In genomic region chrX:2391869-2392606, GRCh38 we compare ENCODE assay signal across 12 cellular contexts.
DNase-seq lines count a peak whose midpoint lies in the region; ATAC-seq, FAIRE-seq and TF ChIP-seq lines count a peak whose summit lies in the region.
"Had no signal": no experiment of that assay in that cellular context is flagged by ENCODE, and none has a peak within 500 bp of the region (broad histone marks: within the 10 kb centered on the region; RNA-seq: fewer than 3 reads in every experiment).

No MANE protein-coding gene starts in this region.

- peaks cover 4% of the 10 kb centered on the region for H3K27me3 Mint-ChIP-seq in GM23338 (ENCODE audit: insufficient read depth, low read depth, poor library complexity)

- H3K4me3 Mint-ChIP-seq in GM23338: no peak overlapping the region

- H3K4me2 ChIP-seq in GM23338: no peak overlapping the region

- no peaks in the 10 kb centered on the region for H3F3A ChIP-seq in GM23338 (replicated peaks; ENCODE audit: low read depth)

- FAIRE-seq in pancreas (lab: Jason Lieb, UNC): no peak

- H3K27ac Mint-ChIP-seq in GM23338: peak overlapping the region; percentile 48; the same call in 1 of the 2 replicates

- H3K36me3 ChIP-seq in GM23338 (ENCODE audit: insufficient read depth) (peaks cover 12% of the 10 kb centered on the region), RWPE2 (ENCODE audit: low read depth) (no peaks in the 10 kb centered on the region), pancreas (peaks cover 0 to 5% (median 0%) of the 10 kb centered on the region in 3 donors)

- 81 to 85% methylated on average over 15 of the region's 15 CpGs for WGBS in pancreas, 2 donors

- H3K9me3 Mint-ChIP-seq in GM23338: peaks cover 25% of the 10 kb centered on the region

- H3K36me3 Mint-ChIP-seq in GM23338 (ENCODE audit: low read depth): peaks cover 57% of the 10 kb centered on the region

- no peak overlapping the region for H2AFZ ChIP-seq in GM23338
- H2AFZ ChIP-seq: parathyroid adenoma had no signal

- no peaks in the 10 kb centered on the region; the same call in none of the 3 replicates for H3K4me1 Mint-ChIP-seq in GM23338

- DNase-seq in GM23338 (ENCODE audit: low spot score) (peak; percentile 85), RWPE2 (ENCODE audit: low spot score) (peak; percentile 95), fibroblast of mammary gland (ENCODE audit: low read depth) (peak; percentile 80), pancreas (no peak), hippocampal formation (lab: John Stamatoyannopoulos, UW) (no peak), DMS 273 (lab: John Stamatoyannopoulos, UW; ENCODE audit: unreplicated experiment) (no peak), NCI-H187 treated with DMSO at 0.1 percent for 48 hours (lab: John Stamatoyannopoulos, UW) (no peak), left colon (no peak)
- DNase-seq: central memory CD4-positive, alpha-beta T cell; NCI-H446 treated with DMSO at 0.1 percent for 48 hours; SW 1271 had no signal

- peak; percentile 59 for ATAC-seq in GM23338
- peak; percentile 98 for ATAC-seq in RWPE2 (ENCODE audit: low read depth)
- peak in 3 of 4 donors; percentile 30 to 50 (median 44) for ATAC-seq in pancreas
- ATAC-seq in left colon: no peak

- no peaks in the 10 kb centered on the region for H3K9me3 ChIP-seq in RWPE2 (ENCODE audit: severe bottlenecking)
- no peaks in the 10 kb centered on the region for H3K9me3 ChIP-seq in pancreas

- intact Hi-C loops in pancreas (cut with DNase I) (no loop called here), left colon (cut with DNase I, micrococcal nuclease) (no loop called here)

- H3K4me3 ChIP-seq in GM23338 (no peak overlapping the region), RWPE2 (ENCODE audit: severe bottlenecking) (no peak overlapping the region), fibroblast of mammary gland (ENCODE audit: control insufficient read depth, low read depth, low read length) (no peak overlapping the region), pancreas (no peak overlapping the region)

- peaks cover 1% of the 10 kb centered on the region for H3K79me2 ChIP-seq in GM23338 (replicated peaks; ENCODE audit: insufficient read depth)
- H3K79me2 ChIP-seq: parathyroid adenoma had no signal

- H3K4me1 ChIP-seq in GM23338 (ENCODE audit: insufficient read depth) (0 out of 2 replicates have a peak, but pooled peaks cover 3% of the 10 kb centered on the region), RWPE2 (ENCODE audit: insufficient read depth, poor library complexity, severe bottlenecking) (peaks cover 12% of the 10 kb centered on the region), pancreas (peaks cover 0 to 8% (median 5%) of the 10 kb centered on the region in 3 donors)
- H3K4me1 ChIP-seq: parathyroid adenoma had no signal

- H4K20me1 ChIP-seq in GM23338 (replicated peaks; ENCODE audit: insufficient read depth): no peaks in the 10 kb centered on the region; the same call in 1 of the 2 replicates

- no peaks in the 10 kb centered on the region for H3K9me2 ChIP-seq in GM23338 (ENCODE audit: insufficient read depth)

- TF ChIP-seq CTCF in GM23338 (conservative IDR thresholded peaks at IDR 0.05; ENCODE audit: low read depth in 2 of 2): no peak; a peak in 1 of 4 replicates
- TF ChIP-seq CTCF in RWPE2 (IDR thresholded peaks at IDR 0.05; ENCODE audit: poor library complexity, severe bottlenecking): peak; percentile 54
- TF ChIP-seq CTCF in fibroblast of mammary gland (conservative IDR thresholded peaks at IDR 0.05; ENCODE audit: control insufficient read depth, insufficient read depth, low read depth, low read length): no peak
- TF ChIP-seq CTCF in pancreas (IDR thresholded peaks at IDR 0.05): no peak

- no peaks in the 10 kb centered on the region for H3K27me3 ChIP-seq in GM23338 (ENCODE audit: insufficient read depth)
- H3K27me3 ChIP-seq in RWPE2 (ENCODE audit: insufficient read depth, poor library complexity, severe bottlenecking): no peaks in the 10 kb centered on the region
- no peaks in the 10 kb centered on the region for H3K27me3 ChIP-seq in pancreas

- H3K27ac ChIP-seq in GM23338 (ENCODE audit: low read depth) (no peak overlapping the region), RWPE2 (ENCODE audit: poor library complexity, severe bottlenecking) (peak overlapping the region; percentile 56), pancreas (no peak overlapping the region)
- H3K27ac ChIP-seq: parathyroid adenoma had no signal

TF ChIP-seq in GM23338, 12 proteins besides CTCF, POLR2A, EP300 and RAD21 (continues in another document):
- no peak for TF ChIP-seq CREB1 (CRISPR knock-in tag; IDR thresholded peaks at IDR 0.05; ENCODE audit: low read depth)
- TF ChIP-seq, protein P1, sequence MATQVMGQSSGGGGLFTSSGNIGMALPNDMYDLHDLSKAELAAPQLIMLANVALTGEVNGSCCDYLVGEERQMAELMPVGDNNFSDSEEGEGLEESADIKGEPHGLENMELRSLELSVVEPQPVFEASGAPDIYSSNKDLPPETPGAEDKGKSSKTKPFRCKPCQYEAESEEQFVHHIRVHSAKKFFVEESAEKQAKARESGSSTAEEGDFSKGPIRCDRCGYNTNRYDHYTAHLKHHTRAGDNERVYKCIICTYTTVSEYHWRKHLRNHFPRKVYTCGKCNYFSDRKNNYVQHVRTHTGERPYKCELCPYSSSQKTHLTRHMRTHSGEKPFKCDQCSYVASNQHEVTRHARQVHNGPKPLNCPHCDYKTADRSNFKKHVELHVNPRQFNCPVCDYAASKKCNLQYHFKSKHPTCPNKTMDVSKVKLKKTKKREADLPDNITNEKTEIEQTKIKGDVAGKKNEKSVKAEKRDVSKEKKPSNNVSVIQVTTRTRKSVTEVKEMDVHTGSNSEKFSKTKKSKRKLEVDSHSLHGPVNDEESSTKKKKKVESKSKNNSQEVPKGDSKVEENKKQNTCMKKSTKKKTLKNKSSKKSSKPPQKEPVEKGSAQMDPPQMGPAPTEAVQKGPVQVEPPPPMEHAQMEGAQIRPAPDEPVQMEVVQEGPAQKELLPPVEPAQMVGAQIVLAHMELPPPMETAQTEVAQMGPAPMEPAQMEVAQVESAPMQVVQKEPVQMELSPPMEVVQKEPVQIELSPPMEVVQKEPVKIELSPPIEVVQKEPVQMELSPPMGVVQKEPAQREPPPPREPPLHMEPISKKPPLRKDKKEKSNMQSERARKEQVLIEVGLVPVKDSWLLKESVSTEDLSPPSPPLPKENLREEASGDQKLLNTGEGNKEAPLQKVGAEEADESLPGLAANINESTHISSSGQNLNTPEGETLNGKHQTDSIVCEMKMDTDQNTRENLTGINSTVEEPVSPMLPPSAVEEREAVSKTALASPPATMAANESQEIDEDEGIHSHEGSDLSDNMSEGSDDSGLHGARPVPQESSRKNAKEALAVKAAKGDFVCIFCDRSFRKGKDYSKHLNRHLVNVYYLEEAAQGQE (IDR thresholded peaks at IDR 0.05; ENCODE audit: unreplicated experiment): no peak
- TF ChIP-seq NANOG (IDR thresholded peaks at IDR 0.05; ENCODE audit: borderline replicate concordance): no peak
- TF ChIP-seq ETS1 (IDR thresholded peaks at IDR 0.05): no peak
- no peak for TF ChIP-seq STAT1 (IDR thresholded peaks at IDR 0.05; ENCODE audit: unreplicated experiment)

Comparison
In these comparisons a context has a peak if more than half of its experiments do, and no peak if none do; other contexts are left out.
1. DNase-seq: peak in GM23338 (single experiment), RWPE2 (single experiment) and fibroblast of mammary gland (single experiment); none in pancreas (0 of 6), hippocampal formation (0 of 2), DMS 273 (single experiment), NCI-H187 treated with DMSO at 0.1 percent for 48 hours (single experiment) and left colon (0 of 2).